Comparison of ENCODE assay signal across 25 cellular contexts in genomic region chr10:100419911-100420449, GRCh38. TPM values are rescaled to one million over a fixed set of nuclear protein-coding genes. Genes with fewer than 3 reads are reported as not detected.
"Had no signal": no experiment of that assay in that cellular context is flagged by ENCODE, and none has a peak within 500 bp of the region (broad histone marks: within the 10 kb centered on the region; RNA-seq: fewer than 3 reads in every experiment).

No MANE protein-coding gene starts in this region.

- H3K27me3 Mint-ChIP-seq: activated CD4-positive, alpha-beta T cell treated with anti-CD3 and anti-CD28 coated beads, Interleukin-2, amount 10 ng/mL, durations not matched to agents 24 days and 14 days had no signal

- H3K36me3 ChIP-seq: brain microvascular endothelial cell, esophagus squamous epithelium, ovary, right lobe of liver, transverse colon had no signal

- H3K4me1 Mint-ChIP-seq: activated CD4-positive, alpha-beta T cell treated with anti-CD3 and anti-CD28 coated beads, Interleukin-2, amount 10 ng/mL, durations not matched to agents 24 days and 14 days; activated naive CD8-positive, alpha-beta T cell treated with anti-CD3 and anti-CD28 coated beads for 36 hours; central memory CD8-positive, alpha-beta T cell had no signal

- DNase-seq: activated CD4-positive, alpha-beta T cell treated with anti-CD3 and anti-CD28 coated beads, Interleukin-2, amount 10 ng/mL, durations not matched to agents 24 days and 14 days; activated CD4-positive, CD25-positive, alpha-beta regulatory T cell; activated CD8-positive, alpha-beta memory T cell treated with anti-CD3 and anti-CD28 coated beads, Interleukin-2, amount 50 U/mL, for 4 hours; activated CD8-positive, alpha-beta T cell treated with anti-CD3 and anti-CD28 coated beads, Interleukin-2, amount 10 ng/mL, durations not matched to agents 7 days and 5 days; activated gamma-delta T cell treated with Interleukin-2 at 50 U/mL for 16 hours; activated naive CD8-positive, alpha-beta T cell treated with anti-CD3 and anti-CD28 coated beads for 36 hours; activated T-cell treated with anti-CD3 and anti-CD28 coated beads, Interleukin-2, amount 50 U/mL, for 48 hours; amygdala; brain microvascular endothelial cell; cortex of kidney; effector CD8-positive, alpha-beta T cell; esophagus squamous epithelium; glutamatergic neuron; hypothalamus; ovary; right lobe of liver; stimulated activated CD4-positive, alpha-beta T cell treated with anti-CD3 and anti-CD28 coated beads, Interleukin-4, amount 100 ng/mL, for 4 hours; stimulated activated naive CD8-positive, alpha-beta T cell treated with anti-CD3 and anti-CD28 coated beads, Interleukin-15, Interleukin-2, amounts not matched to agents 100 U/mL and 50 U/mL, for 24 hours; transverse colon had no signal

- H3K27me3 ChIP-seq: ovary, right lobe of liver had no signal

- H3K9me3 ChIP-seq: esophagus squamous epithelium, ovary, right lobe of liver, transverse colon had no signal

- H3K4me2 ChIP-seq: smooth muscle cell had no signal

- H3K27ac ChIP-seq: brain microvascular endothelial cell, esophagus squamous epithelium, ovary, right lobe of liver, transverse colon had no signal

- ATAC-seq: activated CD8-positive, alpha-beta T cell treated with anti-CD3 and anti-CD28 coated beads, Interleukin-2, amount 10 ng/mL, durations not matched to agents 7 days and 5 days; stimulated activated naive CD8-positive, alpha-beta T cell treated with anti-CD3 and anti-CD28 coated beads, Interleukin-15, Interleukin-2, amounts not matched to agents 100 U/mL and 50 U/mL, for 24 hours had no signal

- H3K36me3 Mint-ChIP-seq: activated naive CD8-positive, alpha-beta T cell treated with anti-CD3 and anti-CD28 coated beads for 36 hours had no signal

- H3K9me3 Mint-ChIP-seq: activated CD4-positive, alpha-beta T cell treated with anti-CD3 and anti-CD28 coated beads, Interleukin-2, amount 10 ng/mL, durations not matched to agents 24 days and 14 days; activated naive CD8-positive, alpha-beta T cell treated with anti-CD3 and anti-CD28 coated beads for 36 hours; central memory CD8-positive, alpha-beta T cell had no signal

- H3K27ac Mint-ChIP-seq: activated CD4-positive, alpha-beta T cell treated with anti-CD3 and anti-CD28 coated beads, Interleukin-2, amount 10 ng/mL, durations not matched to agents 24 days and 14 days; activated CD8-positive, alpha-beta T cell treated with anti-CD3 and anti-CD28 coated beads, Interleukin-2, amount 10 ng/mL, durations not matched to agents 7 days and 5 days; activated naive CD8-positive, alpha-beta T cell treated with anti-CD3 and anti-CD28 coated beads for 36 hours had no signal

- H3K4me3 Mint-ChIP-seq: activated CD4-positive, alpha-beta T cell treated with anti-CD3 and anti-CD28 coated beads, Interleukin-2, amount 10 ng/mL, durations not matched to agents 24 days and 14 days; activated CD8-positive, alpha-beta T cell treated with anti-CD3 and anti-CD28 coated beads, Interleukin-2, amount 10 ng/mL, durations not matched to agents 7 days and 5 days; activated naive CD8-positive, alpha-beta T cell treated with anti-CD3 and anti-CD28 coated beads for 36 hours; central memory CD8-positive, alpha-beta T cell had no signal

- H3K4me1 ChIP-seq: esophagus squamous epithelium had no signal

- H3K4me3 ChIP-seq: esophagus squamous epithelium, ovary, right lobe of liver, smooth muscle cell, transverse colon had no signal

RNA-seq across cellular contexts. Expression of gene WNT8B, which starts 42.8 kb away (rescaled TPM):
- total RNA-seq: endothelial cell of umbilical vein, esophagus squamous epithelium, fibroblast of villous mesenchyme, kidney epithelial cell, pulmonary artery endothelial cell, smooth muscle cell, transverse colon had no signal
